Comparison of ENCODE assay signal across 1 cellular context in the genomic region with DNA sequence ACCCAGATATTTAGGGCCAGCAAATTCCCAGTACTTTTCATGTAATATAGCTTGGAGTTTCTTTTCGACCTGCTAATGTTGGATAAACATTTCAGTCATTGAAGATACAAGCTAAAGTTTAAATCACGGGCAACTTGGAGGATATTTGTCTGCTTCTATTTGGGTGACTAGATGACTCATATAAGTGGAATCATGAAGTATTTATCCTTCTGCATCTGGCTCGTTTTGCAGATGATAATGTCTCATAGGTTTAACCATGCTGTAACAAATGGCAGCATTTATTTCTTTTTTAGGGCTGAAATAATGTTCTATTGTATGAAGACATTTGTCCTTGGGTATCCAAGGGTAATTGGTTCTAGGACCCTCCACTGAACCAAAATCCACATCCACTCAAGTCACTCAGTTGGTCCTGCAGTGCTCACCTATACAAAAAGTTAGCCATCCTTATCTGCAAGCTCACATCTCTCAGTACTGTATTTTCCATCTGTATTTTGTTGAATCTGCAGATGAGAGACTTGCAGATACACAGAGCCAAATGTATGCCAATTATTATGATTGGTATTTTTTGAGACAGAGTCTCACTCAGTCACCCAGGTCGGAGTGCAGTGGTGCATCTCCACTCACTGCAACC.
A peak's percentile ranks its signal among the peaks of the same experiment; 100 is the strongest.
TF ChIP-seq lines count a peak whose summit lies in the region.

No MANE protein-coding gene starts in this region.

TF ChIP-seq in IMR-90, 13 proteins besides CTCF, POLR2A, EP300 and RAD21:
- no peak for TF ChIP-seq NFE2L2 (IDR thresholded peaks at IDR 0.05; ENCODE audit: low read depth, low read length)
- TF ChIP-seq MAZ (IDR thresholded peaks at IDR 0.05; ENCODE audit: borderline replicate concordance, low read depth, low read length), result no peak
- no peak for TF ChIP-seq CHD1 (IDR thresholded peaks at IDR 0.05; ENCODE audit: low read depth, low read length)
- TF ChIP-seq RFX5 (IDR thresholded peaks at IDR 0.05; ENCODE audit: low read depth, low read length), result no peak
- TF ChIP-seq, protein P1, sequence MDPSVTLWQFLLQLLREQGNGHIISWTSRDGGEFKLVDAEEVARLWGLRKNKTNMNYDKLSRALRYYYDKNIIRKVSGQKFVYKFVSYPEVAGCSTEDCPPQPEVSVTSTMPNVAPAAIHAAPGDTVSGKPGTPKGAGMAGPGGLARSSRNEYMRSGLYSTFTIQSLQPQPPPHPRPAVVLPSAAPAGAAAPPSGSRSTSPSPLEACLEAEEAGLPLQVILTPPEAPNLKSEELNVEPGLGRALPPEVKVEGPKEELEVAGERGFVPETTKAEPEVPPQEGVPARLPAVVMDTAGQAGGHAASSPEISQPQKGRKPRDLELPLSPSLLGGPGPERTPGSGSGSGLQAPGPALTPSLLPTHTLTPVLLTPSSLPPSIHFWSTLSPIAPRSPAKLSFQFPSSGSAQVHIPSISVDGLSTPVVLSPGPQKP (IDR thresholded peaks at IDR 0.05; ENCODE audit: borderline replicate concordance, low read depth, low read length), result no peak
- TF ChIP-seq FOS (IDR thresholded peaks at IDR 0.05; ENCODE audit: low read depth, low read length), result peak; percentile 79; the same call in 1 of the 2 replicates
- TF ChIP-seq MXI1 (IDR thresholded peaks at IDR 0.05; ENCODE audit: borderline replicate concordance, low read depth, low read length), result no peak
- TF ChIP-seq RCOR1 (IDR thresholded peaks at IDR 0.05; ENCODE audit: insufficient replicate concordance, low read length), result no peak
- TF ChIP-seq BHLHE40 (IDR thresholded peaks at IDR 0.05; ENCODE audit: low read depth, low read length), result 0 out of 2 replicates have a peak, but pooled peaks have one; percentile 6
- TF ChIP-seq MAFK (IDR thresholded peaks at IDR 0.05; ENCODE audit: low read depth, low read length), result no peak
- TF ChIP-seq SMC3 (IDR thresholded peaks at IDR 0.05; ENCODE audit: low read depth, low read length), result no peak
- TF ChIP-seq, protein P2, sequence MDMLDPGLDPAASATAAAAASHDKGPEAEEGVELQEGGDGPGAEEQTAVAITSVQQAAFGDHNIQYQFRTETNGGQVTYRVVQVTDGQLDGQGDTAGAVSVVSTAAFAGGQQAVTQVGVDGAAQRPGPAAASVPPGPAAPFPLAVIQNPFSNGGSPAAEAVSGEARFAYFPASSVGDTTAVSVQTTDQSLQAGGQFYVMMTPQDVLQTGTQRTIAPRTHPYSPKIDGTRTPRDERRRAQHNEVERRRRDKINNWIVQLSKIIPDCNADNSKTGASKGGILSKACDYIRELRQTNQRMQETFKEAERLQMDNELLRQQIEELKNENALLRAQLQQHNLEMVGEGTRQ (IDR thresholded peaks at IDR 0.05; ENCODE audit: low read depth, low read length), result no peak
- TF ChIP-seq CEBPB (IDR thresholded peaks at IDR 0.05; ENCODE audit: low read depth, low read length), result no peak
